In genomic region chr6:29926081-29926794, GRCh38 we compare ENCODE assay signal across 8 cellular contexts. TPM values are rescaled to one million over a fixed set of nuclear protein-coding genes. Genes with fewer than 3 reads are reported as not detected.
A peak's percentile ranks its signal among the peaks of the same experiment; 100 is the strongest.
DNase-seq lines count a peak whose midpoint lies in the region; ATAC-seq and TF ChIP-seq lines count a peak whose summit lies in the region.

No MANE protein-coding gene starts in this region.

- peak overlapping the region; percentile 45 for H2AFZ ChIP-seq in hepatocyte

- intact Hi-C loops in activated naive CD4-positive, alpha-beta T cell treated with anti-CD3 and anti-CD28 coated beads for 36 hours (cut with micrococcal nuclease): loop anchor here (5.0 kb wide), 4 partner anchors 39 to 204 kb away; partner anchors contain the start of genes HLA-F and PPP1R11

- no peaks in the 10 kb centered on the region for H3K9me3 Mint-ChIP-seq in activated naive CD4-positive, alpha-beta T cell treated with anti-CD3 and anti-CD28 coated beads for 36 hours
- H3K9me3 Mint-ChIP-seq in stimulated activated naive B cell treated with anti-CD40 and anti-IgM and Interleukin-4, amounts not matched to agents 10 μg/mL and 1 μg/mL and 100 μg/mL, for 72 hours: peaks cover 0 to 1% of the 10 kb centered on the region in 2 donors

- peaks cover 31% of the 10 kb centered on the region for H3K4me1 Mint-ChIP-seq in activated naive CD4-positive, alpha-beta T cell treated with anti-CD3 and anti-CD28 coated beads for 36 hours (ENCODE audit: low read depth)
- peaks cover 24 to 52% of the 10 kb centered on the region in 2 donors for H3K4me1 Mint-ChIP-seq in stimulated activated naive B cell treated with anti-CD40 and anti-IgM and Interleukin-4, amounts not matched to agents 10 μg/mL and 1 μg/mL and 100 μg/mL, for 72 hours

- H3K27ac Mint-ChIP-seq in activated naive CD4-positive, alpha-beta T cell treated with anti-CD3 and anti-CD28 coated beads for 36 hours: peak overlapping the region; percentile 90
- peak overlapping the region; percentile 96 for H3K27ac Mint-ChIP-seq in stimulated activated naive B cell treated with anti-CD40 and anti-IgM and Interleukin-4, amounts not matched to agents 10 μg/mL and 1 μg/mL and 100 μg/mL, for 72 hours

- H3K36me3 ChIP-seq in hepatocyte (replicated peaks; ENCODE audit: insufficient read depth, low read depth) (no peaks in the 10 kb centered on the region), MG63 (no peaks in the 10 kb centered on the region)

- H3K4me3 ChIP-seq in hepatocyte: peak overlapping the region; percentile 26
- no peak overlapping the region for H3K4me3 ChIP-seq in MG63

- DNase-seq in activated naive CD4-positive, alpha-beta T cell treated with anti-CD3 and anti-CD28 coated beads for 36 hours: peak; percentile 50
- DNase-seq in hepatocyte (ENCODE audit: low spot score) (peak; percentile 30), MG63 (no peak), activated gamma-delta T cell treated with Interleukin-2 at 50 U/mL for 16 hours (no peak), NCI-H2081 (lab: John Stamatoyannopoulos, UW) (no peak)
- no peak for DNase-seq in stimulated activated naive B cell treated with anti-CD40 and anti-IgM and Interleukin-4, amounts not matched to agents 10 μg/mL and 1 μg/mL and 100 μg/mL, for 72 hours

- H3K36me3 Mint-ChIP-seq in activated naive CD4-positive, alpha-beta T cell treated with anti-CD3 and anti-CD28 coated beads for 36 hours (ENCODE audit: low read depth): peaks cover 15% of the 10 kb centered on the region
- peaks cover 7 to 17% of the 10 kb centered on the region in 2 donors for H3K36me3 Mint-ChIP-seq in stimulated activated naive B cell treated with anti-CD40 and anti-IgM and Interleukin-4, amounts not matched to agents 10 μg/mL and 1 μg/mL and 100 μg/mL, for 72 hours

- H3K27me3 ChIP-seq in hepatocyte: no peaks in the 10 kb centered on the region
- no peaks in the 10 kb centered on the region for H3K27me3 ChIP-seq in MG63

- H3K9me3 ChIP-seq in hepatocyte (ENCODE audit: low read depth) (no peaks in the 10 kb centered on the region), MG63 (no peaks in the 10 kb centered on the region)

- peak overlapping the region; percentile 96 for H3K4me3 Mint-ChIP-seq in activated naive CD4-positive, alpha-beta T cell treated with anti-CD3 and anti-CD28 coated beads for 36 hours
- peak overlapping the region; percentile 84 to 93 for H3K4me3 Mint-ChIP-seq in stimulated activated naive B cell treated with anti-CD40 and anti-IgM and Interleukin-4, amounts not matched to agents 10 μg/mL and 1 μg/mL and 100 μg/mL, for 72 hours

- H3K79me2 ChIP-seq in hepatocyte: no peaks in the 10 kb centered on the region

- no peaks in the 10 kb centered on the region for H3K27me3 Mint-ChIP-seq in activated naive CD4-positive, alpha-beta T cell treated with anti-CD3 and anti-CD28 coated beads for 36 hours (ENCODE audit: low read depth)
- no peaks in the 10 kb centered on the region for H3K27me3 Mint-ChIP-seq in stimulated activated naive B cell treated with anti-CD40 and anti-IgM and Interleukin-4, amounts not matched to agents 10 μg/mL and 1 μg/mL and 100 μg/mL, for 72 hours

- peak overlapping the region; percentile 80 for H3K4me2 ChIP-seq in hepatocyte

- no peaks in the 10 kb centered on the region for H3K9me2 ChIP-seq in hepatocyte (replicated peaks; ENCODE audit: insufficient read depth)

- ATAC-seq in GM18861 (IDR thresholded peaks at IDR 0.05; ENCODE audit: unreplicated experiment): peak; percentile 24
- peak; percentile 33 for ATAC-seq in HG03342 (IDR thresholded peaks at IDR 0.05; ENCODE audit: unreplicated experiment)
- ATAC-seq in stimulated activated naive B cell treated with anti-CD40 and anti-IgM and Interleukin-4, amounts not matched to agents 10 μg/mL and 1 μg/mL and 100 μg/mL, for 72 hours (replicated peaks): peak; percentile 65 to 66

- no peaks in the 10 kb centered on the region for H3K4me1 ChIP-seq in hepatocyte (ENCODE audit: insufficient read depth)

- H3K27ac ChIP-seq in hepatocyte: peak overlapping the region; percentile 92

- CTCF ChIA-PET in activated naive CD4-positive, alpha-beta T cell treated with anti-CD3 and anti-CD28 coated beads for 36 hours (lab: Charles Lee): interaction anchor here (0.7 to 1.0 kb wide), 2 partner anchors 40 to 50 kb away, joined by 3 read pairs; no protein-coding TSS in a partner anchor

- no peaks in the 10 kb centered on the region for H4K20me1 ChIP-seq in hepatocyte (ENCODE audit: insufficient read depth, poor library complexity, severe bottlenecking)

- WGBS in hepatocyte (ENCODE audit: low lambda C conversion rate, missing lambda C conversion rate): 50% methylated on average over 41 of the region's 51 CpGs

- TF ChIP-seq CTCF in hepatocyte (IDR thresholded peaks at IDR 0.05; ENCODE audit: poor library complexity): no peak

RNA-seq across cellular contexts. Expression of gene HLA-A, which starts 16.1 kb away (rescaled TPM):
- 1,000 to 10,000 TPM; 1,509 to 1,515 TPM for total RNA-seq in activated naive CD4-positive, alpha-beta T cell treated with anti-CD3 and anti-CD28 coated beads for 36 hours
- total RNA-seq in hepatocyte: 293 and 339 TPM in 2 replicates
- polyA plus RNA-seq in hepatocyte: 349 and 350 TPM in 2 replicates
- 139 and 315 TPM in 2 replicates for total RNA-seq in MG63 (2014; rRNA removed; shearing (Covaris generic); ENCODE audit: low replicate concordance)

Comparison
In these comparisons a context has a peak if more than half of its experiments do, and no peak if none do; other contexts are left out.
1. DNase-seq: peak in activated naive CD4-positive, alpha-beta T cell treated with anti-CD3 and anti-CD28 coated beads for 36 hours (single experiment) and hepatocyte (single experiment); none in stimulated activated naive B cell treated with anti-CD40 and anti-IgM and Interleukin-4, amounts not matched to agents 10 μg/mL and 1 μg/mL and 100 μg/mL, for 72 hours (single experiment), MG63 (single experiment), activated gamma-delta T cell treated with Interleukin-2 at 50 U/mL for 16 hours (single experiment) and NCI-H2081 (0 of 2).
2. Peak in every context shown above with its lines, with median percentiles within 50 percentile points of each other: ATAC-seq.